In genomic region chr7:11609071-11609470, GRCh38 we compare ENCODE assay signal across 24 cellular contexts.
"Had no signal": no experiment of that assay in that cellular context is flagged by ENCODE, and none has a peak within 500 bp of the region (broad histone marks: within the 10 kb centered on the region; RNA-seq: fewer than 3 reads in every experiment).

No MANE protein-coding gene starts in this region.

- ATAC-seq: effector memory CD8-positive, alpha-beta T cell; left ventricle myocardium superior; lower lobe of right lung; natural killer cell; stimulated activated naive CD8-positive, alpha-beta T cell treated with anti-CD3 and anti-CD28 coated beads, Interleukin-15, amount 100 ng/mL, for 72 hours; upper lobe of right lung had no signal

- H3K4me1 ChIP-seq: esophagus squamous epithelium, prostate gland, right atrium auricular region, suprapubic skin, transverse colon, uterus had no signal

- H3K27ac Mint-ChIP-seq: effector memory CD8-positive, alpha-beta T cell; immature natural killer cell; natural killer cell; stimulated activated naive CD8-positive, alpha-beta T cell treated with anti-CD3 and anti-CD28 coated beads, Interleukin-15, amount 100 ng/mL, for 72 hours had no signal

- DNase-seq: cortex of kidney; effector memory CD8-positive, alpha-beta T cell; erythroblast; esophagus squamous epithelium; foreskin melanocyte; hypothalamus; immature natural killer cell; islet precursor cell; kidney glomerular epithelial cell; left ventricle myocardium superior; lower lobe of right lung; natural killer cell; stimulated activated CD4-positive, alpha-beta T cell treated with anti-CD3 and anti-CD28 coated beads, Interleukin-15, amount 100 ng/mL, for 24 hours; stimulated activated CD4-positive, alpha-beta T cell treated with anti-CD3 and anti-CD28 coated beads, Interleukin-4, amount 100 ng/mL, for 1 hour; stimulated activated CD8-positive, alpha-beta memory T cell treated with anti-CD3 and anti-CD28 coated beads, Interleukin-4, amount 100 ng/mL, for 48 hours; stimulated activated naive CD4-positive, alpha-beta T cell; stimulated activated naive CD8-positive, alpha-beta T cell treated with anti-CD3 and anti-CD28 coated beads, Interleukin-15, amount 100 ng/mL, for 72 hours; transverse colon; upper lobe of right lung; uterus had no signal

- H3K4me3 Mint-ChIP-seq: effector memory CD8-positive, alpha-beta T cell; immature natural killer cell; natural killer cell; stimulated activated naive CD8-positive, alpha-beta T cell treated with anti-CD3 and anti-CD28 coated beads, Interleukin-15, amount 100 ng/mL, for 72 hours had no signal

- H3K27ac ChIP-seq: esophagus squamous epithelium, lower lobe of right lung, prostate gland, right atrium auricular region, skin epidermis, suprapubic skin, transverse colon, upper lobe of right lung, uterus had no signal

- H3K27me3 Mint-ChIP-seq: effector memory CD8-positive, alpha-beta T cell; stimulated activated naive CD8-positive, alpha-beta T cell treated with anti-CD3 and anti-CD28 coated beads, Interleukin-15, amount 100 ng/mL, for 72 hours had no signal

- H3K36me3 Mint-ChIP-seq: natural killer cell had no signal

- H3K27me3 ChIP-seq: esophagus squamous epithelium, right atrium auricular region, suprapubic skin, transverse colon, upper lobe of right lung, uterus had no signal

- H3K9me3 Mint-ChIP-seq: stimulated activated naive CD8-positive, alpha-beta T cell treated with anti-CD3 and anti-CD28 coated beads, Interleukin-15, amount 100 ng/mL, for 72 hours had no signal

- H3K4me3 ChIP-seq: esophagus squamous epithelium, lower lobe of right lung, prostate gland, right atrium auricular region, skin epidermis, suprapubic skin, transverse colon, upper lobe of right lung, uterus had no signal

- H3K9me3 ChIP-seq: esophagus squamous epithelium, lower lobe of right lung, prostate gland, right atrium auricular region, suprapubic skin, transverse colon, upper lobe of right lung, uterus had no signal

- H3K36me3 ChIP-seq: esophagus squamous epithelium, lower lobe of right lung, prostate gland, right atrium auricular region, suprapubic skin, transverse colon, upper lobe of right lung, uterus had no signal

- H3K4me1 Mint-ChIP-seq: immature natural killer cell; natural killer cell; stimulated activated naive CD8-positive, alpha-beta T cell treated with anti-CD3 and anti-CD28 coated beads, Interleukin-15, amount 100 ng/mL, for 72 hours had no signal
